ENCODE assay signal across 16 cellular contexts in the genomic region with DNA sequence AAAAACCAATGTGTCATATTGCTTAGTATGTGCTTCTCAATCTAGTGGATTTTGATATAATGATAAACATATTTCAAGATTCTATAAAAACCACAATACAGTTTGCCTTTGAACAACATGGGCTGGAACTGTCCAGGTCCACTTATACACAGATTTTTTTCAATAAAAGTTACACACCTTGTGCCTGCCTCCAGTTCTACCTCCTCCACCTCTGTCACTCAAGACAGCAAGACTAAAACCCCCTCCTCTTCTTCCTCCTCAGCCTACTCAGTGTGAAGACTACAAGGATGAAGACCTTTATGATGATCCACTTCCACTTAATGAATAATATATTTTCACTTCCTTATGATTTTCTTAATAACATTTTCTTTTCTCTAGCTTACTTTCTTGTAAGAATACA. TPM values are rescaled to one million over a fixed set of nuclear protein-coding genes. Genes with fewer than 3 reads are reported as not detected.
A peak's percentile ranks its signal among the peaks of the same experiment; 100 is the strongest.
DNase-seq lines count a peak whose midpoint lies in the region; ATAC-seq, FAIRE-seq and TF ChIP-seq lines count a peak whose summit lies in the region.
"Had no signal": no experiment of that assay in that cellular context is flagged by ENCODE, and none has a peak within 500 bp of the region (broad histone marks: within the 10 kb centered on the region; RNA-seq: fewer than 3 reads in every experiment).

No MANE protein-coding gene starts in this region.

- no peak for TF ChIP-seq POLR2A in GM12878 (IDR thresholded peaks at IDR 0.05; ENCODE audit: low read depth, low read length)

- CTCF ChIA-PET in GM12878 (lab: Yijun Ruan, JAX) (interaction anchor here (0.9 to 1.7 kb wide), 2 partner anchors 9 to 18 kb away, joined by 4 to 5 read pairs; no protein-coding TSS in a partner anchor), mammary epithelial cell (lab: Charles Lee; ENCODE audit: low non-redundant PET) (no interaction called here)

- DNase-seq in CD4-positive, CD25-positive, alpha-beta regulatory T cell: no peak
- DNase-seq in GM23338 (ENCODE audit: low spot score) (no peak), GM12878 (ENCODE audit: low read depth, low spot score) (no peak), NCI-H526 treated with DMSO at 0.1 percent for 48 hours (lab: John Stamatoyannopoulos, UW) (no peak), mammary epithelial cell (no peak), coronary artery (ENCODE audit: low spot score) (no peak)
- DNase-seq in naive thymus-derived CD8-positive, alpha-beta T cell: no peak
- DNase-seq: AML-193, DMS 273 treated with DMSO at 0.1 percent for 48 hours, NCI-H1436, NCI-H226, Right ventricle myocardium superior had no signal

- H3K9me3 Mint-ChIP-seq in CD4-positive, CD25-positive, alpha-beta regulatory T cell: peaks cover 0 to 2% (median 0%) of the 10 kb centered on the region in 7 donors
- H3K9me3 Mint-ChIP-seq in GM23338: peaks cover 2% of the 10 kb centered on the region; the same call in 1 of the 3 replicates
- no peaks in the 10 kb centered on the region for H3K9me3 Mint-ChIP-seq in naive thymus-derived CD8-positive, alpha-beta T cell

- H3K4me1 ChIP-seq in CD4-positive, CD25-positive, alpha-beta regulatory T cell (ENCODE audit: control insufficient read depth, insufficient read depth, low read length, poor library complexity, severe bottlenecking): peaks cover 61% of the 10 kb centered on the region
- H3K4me1 ChIP-seq in GM23338 (ENCODE audit: insufficient read depth) (peaks cover 65% of the 10 kb centered on the region), GM12878 (ENCODE audit: control insufficient read depth, insufficient read depth, low read length) (peaks cover 19% of the 10 kb centered on the region), mammary epithelial cell (ENCODE audit: insufficient read depth, low read length) (peaks cover 8% of the 10 kb centered on the region)

- no peak for FAIRE-seq in GM12878 (lab: Jason Lieb, UNC)

- H3K27ac Mint-ChIP-seq in CD4-positive, CD25-positive, alpha-beta regulatory T cell: peak overlapping the region in 1 of 3 donors; percentile 22
- H3K27ac Mint-ChIP-seq in GM23338: peak overlapping the region; percentile 16; the same call in 1 of the 2 replicates
- peak overlapping the region in 7 of 10 donors; percentile 1 to 61 (median 33) for H3K27ac Mint-ChIP-seq in naive thymus-derived CD8-positive, alpha-beta T cell

- peaks cover 62 to 91% (median 75%) of the 10 kb centered on the region in 4 donors for H3K4me1 Mint-ChIP-seq in CD4-positive, CD25-positive, alpha-beta regulatory T cell
- H3K4me1 Mint-ChIP-seq in GM23338: peaks cover 36% of the 10 kb centered on the region
- H3K4me1 Mint-ChIP-seq in naive thymus-derived CD8-positive, alpha-beta T cell: peaks cover 26 to 94% (median 81%) of the 10 kb centered on the region in 4 donors

- peaks cover 4% of the 10 kb centered on the region for H3K36me3 Mint-ChIP-seq in CD4-positive, CD25-positive, alpha-beta regulatory T cell
- peaks cover 7% of the 10 kb centered on the region for H3K36me3 Mint-ChIP-seq in GM23338 (ENCODE audit: low read depth)
- peaks cover 4 to 10% (median 4%) of the 10 kb centered on the region in 3 donors for H3K36me3 Mint-ChIP-seq in naive thymus-derived CD8-positive, alpha-beta T cell

- H3K4me2 ChIP-seq in GM23338 (no peak overlapping the region), GM12878 (ENCODE audit: control insufficient read depth, insufficient read depth) (peak overlapping the region; percentile 20), mammary epithelial cell (ENCODE audit: insufficient read depth, low read depth, low read length) (no peak overlapping the region)

- peaks cover 2% of the 10 kb centered on the region; the same call in 1 of the 2 replicates for H3F3A ChIP-seq in GM23338 (replicated peaks; ENCODE audit: low read depth)

- RAD21 ChIA-PET in GM12878 (lab: Charles Lee; ENCODE audit: unreplicated experiment): interaction anchor here (0.8 to 2.0 kb wide), 4 partner anchors 12 to 148 kb away, joined by 3 to 4 read pairs (median 3); no protein-coding TSS in a partner anchor

- POLR2A ChIA-PET in GM12878 (lab: Charles Lee): interaction anchor here (0.6 to 1.5 kb wide), 2 partner anchors 9 to 45 kb away, joined by 3 to 5 read pairs; no protein-coding TSS in a partner anchor
- POLR2A ChIA-PET in naive thymus-derived CD8-positive, alpha-beta T cell (lab: Charles Lee): no interaction called here

- dilution Hi-C loops in mammary epithelial cell (cut with HindIII; ENCODE audit: low sequenced_read_pairs): no loop called here

- in situ Hi-C loops in GM12878 (cut with MboI): no loop called here
- in situ Hi-C loops in mammary epithelial cell (cut with MboI; ENCODE audit: low sequenced_read_pairs in 2 of 2): no loop called here

- H3K27me3 ChIP-seq in CD4-positive, CD25-positive, alpha-beta regulatory T cell (ENCODE audit: control insufficient read depth, insufficient read depth, low read length): no peaks in the 10 kb centered on the region
- no peaks in the 10 kb centered on the region for H3K27me3 ChIP-seq in GM23338 (ENCODE audit: insufficient read depth)
- no peaks in the 10 kb centered on the region for H3K27me3 ChIP-seq in GM12878 (replicated peaks in 1 of 2; ENCODE audit: control insufficient read depth in 2 of 2, insufficient read depth in 2 of 2, low read length in 1 of 2)
- no peaks in the 10 kb centered on the region for H3K27me3 ChIP-seq in mammary epithelial cell (ENCODE audit: insufficient read depth, low read length)

- H3K9ac ChIP-seq in GM12878 (ENCODE audit: control insufficient read depth, insufficient read depth, low read length) (no peak overlapping the region), mammary epithelial cell (ENCODE audit: insufficient read depth, low read length) (no peak overlapping the region)

- no peak for ATAC-seq in CD4-positive, CD25-positive, alpha-beta regulatory T cell (ENCODE audit: low read depth in 2 of 2)
- no peak for ATAC-seq in GM23338
- no peak for ATAC-seq in GM12878
- ATAC-seq in naive thymus-derived CD8-positive, alpha-beta T cell: no peak
- ATAC-seq: Panc1, SK-N-SH treated with all-trans-retinoic acid at 6 μM for 48 hours had no signal

- SMC1A ChIA-PET in GM12878 (lab: Charles Lee; ENCODE audit: uncharacterized antibody, unreplicated experiment): interaction anchor here (0.7 to 7.2 kb wide), 6 partner anchors 9 to 105 kb away, joined by 3 to 40 read pairs (median 6); no protein-coding TSS in a partner anchor

- TF ChIP-seq EP300 in GM12878 (IDR thresholded peaks at IDR 0.05; ENCODE audit: borderline replicate concordance in 1 of 2, control insufficient read depth in 1 of 2, low read depth in 2 of 2, low read length in 2 of 2): no peak

- H3K79me2 ChIP-seq in GM23338 (replicated peaks; ENCODE audit: insufficient read depth): peaks cover 100% of the 10 kb centered on the region
- H3K79me2 ChIP-seq in GM12878 (ENCODE audit: control insufficient read depth, insufficient read depth, low read length): peaks cover 98% of the 10 kb centered on the region
- peaks cover 100% of the 10 kb centered on the region for H3K79me2 ChIP-seq in mammary epithelial cell (ENCODE audit: insufficient read depth, low read length)

- H3K27ac ChIP-seq in CD4-positive, CD25-positive, alpha-beta regulatory T cell (ENCODE audit: insufficient read depth, low read length, poor library complexity, severe bottlenecking): no peak overlapping the region
- H3K27ac ChIP-seq in GM23338 (ENCODE audit: low read depth) (no peak overlapping the region), GM12878 (ENCODE audit: control insufficient read depth, insufficient read depth) (no peak overlapping the region), mammary epithelial cell (ENCODE audit: insufficient read depth, low read depth, low read length) (no peak overlapping the region), coronary artery (no peak overlapping the region)

- H3K9me3 ChIP-seq in CD4-positive, CD25-positive, alpha-beta regulatory T cell (ENCODE audit: control insufficient read depth in 2 of 2, low read length in 2 of 2): no peaks in the 10 kb centered on the region
- H3K9me3 ChIP-seq in GM12878 (replicated peaks; ENCODE audit: control insufficient read depth, insufficient read depth, low read length) (no peaks in the 10 kb centered on the region), mammary epithelial cell (replicated peaks; ENCODE audit: insufficient read depth, low read length) (no peaks in the 10 kb centered on the region)
- H3K9me3 ChIP-seq: HAP-1 had no signal

- peaks cover 4% of the 10 kb centered on the region for H3K36me3 ChIP-seq in CD4-positive, CD25-positive, alpha-beta regulatory T cell (ENCODE audit: control insufficient read depth, insufficient read depth, low read length)
- H3K36me3 ChIP-seq in GM23338 (ENCODE audit: insufficient read depth) (no peaks in the 10 kb centered on the region), GM12878 (ENCODE audit: control insufficient read depth in 2 of 2, insufficient read depth in 2 of 2, low read length in 1 of 2) (peaks cover 0 to 4% of the 10 kb centered on the region in 2 experiments; a peak in 1 of 4 replicates), mammary epithelial cell (ENCODE audit: insufficient read depth, low read length) (no peaks in the 10 kb centered on the region)

- BruUV-seq in GM12878 (replicated peaks; lab: Mats Ljungman, UMichigan): no TSS peak
- BruUV-seq in mammary epithelial cell (replicated peaks; lab: Mats Ljungman, UMichigan): no TSS peak

- H2AFZ ChIP-seq in GM23338 (no peak overlapping the region), GM12878 (ENCODE audit: control insufficient read depth, low read depth, low read length) (no peak overlapping the region), mammary epithelial cell (ENCODE audit: low read depth, low read length) (no peak overlapping the region)

- peaks cover 8% of the 10 kb centered on the region for H3K27me3 Mint-ChIP-seq in CD4-positive, CD25-positive, alpha-beta regulatory T cell
- peaks cover 2% of the 10 kb centered on the region for H3K27me3 Mint-ChIP-seq in GM23338 (ENCODE audit: insufficient read depth, low read depth, poor library complexity)
- peaks cover 0 to 2% (median 0%) of the 10 kb centered on the region in 5 donors for H3K27me3 Mint-ChIP-seq in naive thymus-derived CD8-positive, alpha-beta T cell
- H3K27me3 Mint-ChIP-seq: IgD-negative memory B cell had no signal

- H3K4me3 Mint-ChIP-seq in CD4-positive, CD25-positive, alpha-beta regulatory T cell: peak overlapping the region; percentile 4 to 78 (median 7)
- no peak overlapping the region for H3K4me3 Mint-ChIP-seq in GM23338
- H3K4me3 Mint-ChIP-seq in naive thymus-derived CD8-positive, alpha-beta T cell: peak overlapping the region in 9 of 10 donors; percentile 2 to 65 (median 27)

- intact Hi-C loops in GM12878 (cut with micrococcal nuclease; ENCODE audit: unreplicated experiment) (no loop called here), mammary epithelial cell (cut with micrococcal nuclease) (no loop called here)

- H3K4me3 ChIP-seq in CD4-positive, CD25-positive, alpha-beta regulatory T cell (ENCODE audit: low read depth, low read length): peak overlapping the region; percentile 39
- H3K4me3 ChIP-seq in GM23338: no peak overlapping the region
- H3K4me3 ChIP-seq in GM12878: no peak overlapping the region
- H3K4me3 ChIP-seq in mammary epithelial cell (replicated peaks in 1 of 3; ENCODE audit: insufficient read depth in 1 of 3, low read depth in 2 of 3, low read length in 3 of 3): no peak overlapping the region
- no peak overlapping the region for H3K4me3 ChIP-seq in coronary artery
- H3K4me3 ChIP-seq: HAP-1 had no signal

- no peak for TF ChIP-seq RAD21 in GM12878 (IDR thresholded peaks at IDR 0.05; ENCODE audit: insufficient read depth, low read depth, low read length)

- no peaks in the 10 kb centered on the region for H3K9me2 ChIP-seq in GM23338 (ENCODE audit: insufficient read depth)

- TF ChIP-seq CTCF in GM23338 (conservative IDR thresholded peaks at IDR 0.05; ENCODE audit: low read depth in 2 of 2) (no peak), GM12878 (IDR thresholded peaks at IDR 0.05 in 2 of 3, conservative IDR thresholded peaks at IDR 0.05 in 1 of 3; ENCODE audit: control insufficient read depth in 2 of 3, extremely low read depth in 1 of 3, insufficient read depth in 1 of 3, low read depth in 3 of 3, low read length in 3 of 3) (no peak), mammary epithelial cell (conservative IDR thresholded peaks at IDR 0.05 in 1 of 2, IDR thresholded peaks at IDR 0.05 in 1 of 2; ENCODE audit: extremely low read depth in 1 of 2, insufficient read depth in 1 of 2, low read depth in 1 of 2, low read length in 2 of 2) (no peak), coronary artery (IDR thresholded peaks at IDR 0.05) (no peak)

- H4K20me1 ChIP-seq in GM23338 (replicated peaks; ENCODE audit: insufficient read depth) (peaks cover 33% of the 10 kb centered on the region), GM12878 (ENCODE audit: control insufficient read depth, insufficient read depth) (peaks cover 7% of the 10 kb centered on the region), mammary epithelial cell (ENCODE audit: insufficient read depth, low read length) (peaks cover 7% of the 10 kb centered on the region)

RNA-seq across cellular contexts. Expression of a gene that starts 5.7 kb away (rescaled TPM):
- total RNA-seq in CD4-positive, CD25-positive, alpha-beta regulatory T cell: 93.7 TPM
- 10 to 100 TPM; 10.4 to 12.3 (median 11.1) TPM for polyA plus RNA-seq in CD4-positive, CD25-positive, alpha-beta regulatory T cell
- 37.6 and 45.2 TPM in 2 replicates for total RNA-seq in GM23338 (2014; rRNA removed; shearing (Covaris generic))
- polyA plus RNA-seq in GM23338 (2016; fragmentation: Nextera tagmentation; extraction: Ambion mirVana): 14.0 and 16.7 TPM in 2 replicates
- total RNA-seq in GM12878 (2013; cell fraction: nucleolus; rRNA removed): 194 and 205 TPM in 2 replicates
- 26.8 and 30.1 TPM in 2 replicates for total RNA-seq in GM12878 (2014; rRNA removed)
- 40.9 and 44.0 TPM in 2 replicates for total RNA-seq in GM12878 (2014; rRNA removed; fragmentation: Illumina TruSeq; extraction: Trizol)
- total RNA-seq in GM12878 (2021): 36.3 and 39.3 TPM in 2 replicates
- 19.4 TPM for polyA plus RNA-seq in GM12878 (2011; ENCODE audit: low read depth)
- 30.2 and 34.9 TPM in 2 replicates for polyA plus RNA-seq in GM12878 (2011; rRNA removed)
- 19.5 and 20.7 TPM in 2 replicates for polyA plus RNA-seq in GM12878 (2011; cell fraction: cytosol; rRNA removed)
- 30.7 and 35.8 TPM in 2 replicates for polyA plus RNA-seq in GM12878 (2011; cell fraction: nucleus; rRNA removed)
- polyA plus RNA-seq in GM12878 (2012): 20.4 and 24.3 TPM in 2 replicates
- polyA plus RNA-seq in GM12878 (2014; fragmentation: Illumina TruSeq; extraction: Trizol): 44.9 and 52.2 TPM in 2 replicates
- polyA plus RNA-seq in GM12878 (2014; fragmentation: Nextera tagmentation; extraction: Ambion mirVana): 1 to 10 TPM; 8.4 to 8.5 TPM
- polyA plus RNA-seq in GM12878 (2014; rRNA removed): 19.1 and 22.2 TPM in 2 replicates
- 10 to 100 TPM; 21.6 to 21.9 TPM for polyA plus RNA-seq in GM12878 (2016; fragmentation: Nextera tagmentation; extraction: Ambion mirVana)
- 51.7 and 65.0 TPM in 2 replicates for polyA minus RNA-seq in GM12878 (2011; rRNA and poly(A)+ RNA removed)
- polyA minus RNA-seq in GM12878 (2011; cell fraction: cytosol; rRNA and poly(A)+ RNA removed): 24.2 and 25.0 TPM in 2 replicates
- 33.9 and 56.1 TPM in 2 replicates for polyA minus RNA-seq in GM12878 (2011; cell fraction: nucleus; rRNA and poly(A)+ RNA removed)
- 10 to 100 TPM; 77.2 to 85.0 TPM for total RNA-seq in naive thymus-derived CD8-positive, alpha-beta T cell
- 10 to 100 TPM; 11.8 to 23.4 (median 14.3) TPM for polyA plus RNA-seq in naive thymus-derived CD8-positive, alpha-beta T cell
- 10 to 100 TPM; 27.7 to 36.5 TPM for total RNA-seq in mammary epithelial cell
- 12.2 TPM for polyA plus RNA-seq in mammary epithelial cell
- 48.1 TPM for polyA minus RNA-seq in mammary epithelial cell
